In genomic region chr15:76342382-76343201, GRCh38 we compare ENCODE assay signal across 11 cellular contexts. TPM values are rescaled to one million over a fixed set of nuclear protein-coding genes. Genes with fewer than 3 reads are reported as not detected.
DNase-seq lines count a peak whose midpoint lies in the region; ATAC-seq, FAIRE-seq and TF ChIP-seq lines count a peak whose summit lies in the region.
"Had no signal": no experiment of that assay in that cellular context is flagged by ENCODE, and none has a peak within 500 bp of the region (broad histone marks: within the 10 kb centered on the region; RNA-seq: fewer than 3 reads in every experiment).

No MANE protein-coding gene starts in this region.

- peaks cover 82% of the 10 kb centered on the region for H3K27me3 Mint-ChIP-seq in type B pancreatic cell

- H4K20me1 ChIP-seq in GM12878 (ENCODE audit: control insufficient read depth, insufficient read depth), result no peaks in the 10 kb centered on the region

- POLR2A ChIA-PET in GM12878 (lab: Charles Lee), result no interaction called here

- no peaks in the 10 kb centered on the region for H3K27me3 ChIP-seq in right cardiac atrium (ENCODE audit: control insufficient read depth, insufficient read depth)
- H3K27me3 ChIP-seq in GM12878 (replicated peaks in 1 of 2; ENCODE audit: control insufficient read depth in 2 of 2, insufficient read depth in 2 of 2, low read length in 1 of 2), result peaks cover 31 to 44% of the 10 kb centered on the region in 2 experiments

- H3K9ac ChIP-seq in GM12878 (ENCODE audit: control insufficient read depth, insufficient read depth, low read length), result no peak overlapping the region

- ATAC-seq in right cardiac atrium (no peak), left cardiac atrium (no peak), GM12878 (no peak), mucosa of descending colon (peak; percentile 2), HG03565 (IDR thresholded peaks at IDR 0.05; ENCODE audit: unreplicated experiment) (no peak)

- H3K79me2 ChIP-seq in GM12878 (ENCODE audit: control insufficient read depth, insufficient read depth, low read length), result no peaks in the 10 kb centered on the region; the same call in 1 of the 2 replicates

- WGBS in right cardiac atrium, result 4% methylated on average over 87 of the region's 87 CpGs
- WGBS in GM12878 (ENCODE audit: insufficient coverage, insufficient replicate concordance, low lambda C conversion rate, missing lambda C conversion rate), result 80% methylated on average over 72 of the region's 87 CpGs

- in situ Hi-C loops in GM12878 (cut with MboI), result no loop called here

- peak overlapping the region; percentile 13; the same call in 1 of the 2 replicates for H3K4me2 ChIP-seq in GM12878 (ENCODE audit: control insufficient read depth, insufficient read depth)

- no peaks in the 10 kb centered on the region for H3K9me3 Mint-ChIP-seq in type B pancreatic cell

- FAIRE-seq in GM12878 (lab: Jason Lieb, UNC), result no peak

- CTCF ChIA-PET in GM12878 (lab: Yijun Ruan, JAX), result no interaction called here

- SMC1A ChIA-PET in GM12878 (lab: Charles Lee; ENCODE audit: uncharacterized antibody, unreplicated experiment), result no interaction called here

- TF ChIP-seq RAD21 in GM12878 (IDR thresholded peaks at IDR 0.05; ENCODE audit: insufficient read depth, low read depth, low read length), result no peak

- TF ChIP-seq POLR2A in GM12878 (IDR thresholded peaks at IDR 0.05; ENCODE audit: low read depth, low read length), result no peak

- no peak for TF ChIP-seq CTCF in GM12878 (IDR thresholded peaks at IDR 0.05 in 2 of 3, conservative IDR thresholded peaks at IDR 0.05 in 1 of 3; ENCODE audit: control insufficient read depth in 2 of 3, extremely low read depth in 1 of 3, insufficient read depth in 1 of 3, low read depth in 3 of 3, low read length in 3 of 3)
- no peak for TF ChIP-seq CTCF in mucosa of descending colon (IDR thresholded peaks at IDR 0.05)
- no peak for TF ChIP-seq CTCF in type B pancreatic cell (conservative IDR thresholded peaks at IDR 0.05)

- no peak for DNase-seq in right cardiac atrium
- DNase-seq in left cardiac atrium, result no peak
- no peak for DNase-seq in GM12878 (ENCODE audit: low read depth, low spot score)
- peak in 2 of 3 donors; percentile 47 to 76 for DNase-seq in mucosa of descending colon
- no peak for DNase-seq in type B pancreatic cell (ENCODE audit: extremely low spot score, unreplicated experiment)
- no peak for DNase-seq in NCI-H1092 (lab: John Stamatoyannopoulos, UW)
- no peak for DNase-seq in NCI-H510A treated with DMSO at 0.1 percent for 48 hours (lab: John Stamatoyannopoulos, UW)
- DNase-seq: activated naive CD4-positive, alpha-beta T cell treated with anti-CD3 and anti-CD28 coated beads, Interleukin-2, amount 50 U/mL, for 16 hours; COR-L47 had no signal

- H3K4me1 Mint-ChIP-seq in type B pancreatic cell (ENCODE audit: unreplicated experiment), result peaks cover 18% of the 10 kb centered on the region

- H3K4me1 ChIP-seq in right cardiac atrium (ENCODE audit: control insufficient read depth, insufficient read depth, low read length) (peaks cover 8% of the 10 kb centered on the region), GM12878 (ENCODE audit: control insufficient read depth, insufficient read depth, low read length) (peaks cover 30% of the 10 kb centered on the region), mucosa of descending colon (ENCODE audit: low read depth) (peaks cover 42% of the 10 kb centered on the region)

- H3K4me3 Mint-ChIP-seq in type B pancreatic cell, result peak overlapping the region; percentile 85

- H2AFZ ChIP-seq in GM12878 (ENCODE audit: control insufficient read depth, low read depth, low read length), result no peak overlapping the region

- H3K36me3 Mint-ChIP-seq in type B pancreatic cell, result peaks cover 3% of the 10 kb centered on the region

- H3K36me3 ChIP-seq in GM12878 (ENCODE audit: control insufficient read depth in 2 of 2, insufficient read depth in 2 of 2, low read length in 1 of 2), result no peaks in the 10 kb centered on the region
- no peaks in the 10 kb centered on the region for H3K36me3 ChIP-seq in mucosa of descending colon (ENCODE audit: low read depth)
- H3K36me3 ChIP-seq: upper lobe of left lung had no signal

- TF ChIP-seq EP300 in GM12878 (IDR thresholded peaks at IDR 0.05; ENCODE audit: borderline replicate concordance in 1 of 2, control insufficient read depth in 1 of 2, low read depth in 2 of 2, low read length in 2 of 2), result no peak

- H3K4me3 ChIP-seq in right cardiac atrium (ENCODE audit: low read length), result peak overlapping the region; percentile 18
- no peak overlapping the region for H3K4me3 ChIP-seq in GM12878
- no peak overlapping the region for H3K4me3 ChIP-seq in mucosa of descending colon

- intact Hi-C loops in right cardiac atrium (cut with DNase I) (no loop called here), left cardiac atrium (cut with DNase I) (no loop called here), GM12878 (cut with micrococcal nuclease; ENCODE audit: unreplicated experiment) (no loop called here), mucosa of descending colon (cut with DNase I, micrococcal nuclease) (no loop called here)

- peak overlapping the region; percentile 69 for H3K27ac Mint-ChIP-seq in type B pancreatic cell

- RAD21 ChIA-PET in GM12878 (lab: Charles Lee; ENCODE audit: unreplicated experiment), result no interaction called here

- no peaks in the 10 kb centered on the region for H3K9me3 ChIP-seq in right cardiac atrium (ENCODE audit: control insufficient read depth, low read length)
- no peaks in the 10 kb centered on the region; the same call in 1 of the 3 replicates for H3K9me3 ChIP-seq in GM12878 (replicated peaks; ENCODE audit: control insufficient read depth, insufficient read depth, low read length)
- H3K9me3 ChIP-seq in mucosa of descending colon, result no peaks in the 10 kb centered on the region

- no TSS peak for BruUV-seq in GM12878 (replicated peaks; lab: Mats Ljungman, UMichigan)

- no peak overlapping the region for H3K27ac ChIP-seq in right cardiac atrium (ENCODE audit: low read length)
- no peak overlapping the region for H3K27ac ChIP-seq in GM12878 (ENCODE audit: control insufficient read depth, insufficient read depth)
- H3K27ac ChIP-seq: upper lobe of left lung had no signal

TF ChIP-seq in GM12878, 131 proteins besides CTCF, POLR2A, EP300 and RAD21:
- TF ChIP-seq ZNF207 (IDR thresholded peaks at IDR 0.05; ENCODE audit: borderline replicate concordance) (no peak), SUZ12 (IDR thresholded peaks at IDR 0.05; ENCODE audit: unreplicated experiment) (peak; percentile 47)

RNA-seq across cellular contexts. Expression of gene ISL2, which starts 6.0 kb away (rescaled TPM):
- total RNA-seq in right cardiac atrium (not detected), left cardiac atrium (not detected), GM12878 (2014; rRNA removed) (0.11 TPM in 1 of 2 replicates, not detected in the other), GM12878 (2014; rRNA removed; fragmentation: Illumina TruSeq; extraction: Trizol) (not detected in 2 replicates), GM12878 (2021) (0.26 TPM in 1 of 2 replicates, not detected in the other), mucosa of descending colon (1 to 10 TPM in 1 of 3 donors, under 1 TPM in 2; 0.51 to 2.1 (median 0.87) TPM), type B pancreatic cell (ENCODE audit: low replicate concordance) (1.2 and 4.5 TPM in 2 replicates)
- polyA plus RNA-seq in right cardiac atrium (0.05 TPM), GM12878 (2011; rRNA removed) (0.06 and 0.08 TPM in 2 replicates), GM12878 (2014; fragmentation: Illumina TruSeq; extraction: Trizol) (not detected in 2 replicates), GM12878 (2014; fragmentation: Nextera tagmentation; extraction: Ambion mirVana) (not detected), GM12878 (2014; rRNA removed) (0.05 TPM in 1 of 2 replicates, not detected in the other), GM12878 (2016; fragmentation: Nextera tagmentation; extraction: Ambion mirVana) (not detected)
- total RNA-seq in GM12878 (2013; cell fraction: nucleolus; rRNA removed), result 0.29 TPM in 1 of 2 replicates, not detected in the other
- polyA plus RNA-seq in GM12878 (2011; ENCODE audit: low read depth), result 0.91 TPM
- 0.18 and 0.30 TPM in 2 replicates for polyA plus RNA-seq in GM12878 (2011; cell fraction: cytosol; rRNA removed)
- polyA plus RNA-seq in GM12878 (2011; cell fraction: nucleus; rRNA removed), result 1.6 and 1.7 TPM in 2 replicates
- polyA plus RNA-seq in GM12878 (2012), result 1.4 and 2.3 TPM in 2 replicates
- 0.15 TPM in 1 of 2 replicates, not detected in the other for polyA minus RNA-seq in GM12878 (2011; rRNA and poly(A)+ RNA removed)
- polyA minus RNA-seq in GM12878 (2011; cell fraction: cytosol; rRNA and poly(A)+ RNA removed), result 1.7 TPM in 1 of 2 replicates, not detected in the other
- polyA minus RNA-seq in GM12878 (2011; cell fraction: nucleus; rRNA and poly(A)+ RNA removed), result not detected in 2 replicates

RNA-seq across cellular contexts. Expression of gene ETFA, which starts 31.3 kb away (rescaled TPM):
- total RNA-seq in right cardiac atrium (100 to 1,000 TPM; 248 to 283 (median 250) TPM), left cardiac atrium (100 to 1,000 TPM; 265 to 268 TPM), GM12878 (2014; rRNA removed) (129 and 135 TPM in 2 replicates), GM12878 (2014; rRNA removed; fragmentation: Illumina TruSeq; extraction: Trizol) (156 and 159 TPM in 2 replicates), GM12878 (2021) (149 and 172 TPM in 2 replicates), mucosa of descending colon (100 to 1,000 TPM; 172 to 286 (median 213) TPM), type B pancreatic cell (ENCODE audit: low replicate concordance) (135 and 149 TPM in 2 replicates)
- polyA plus RNA-seq in right cardiac atrium (264 TPM), GM12878 (2011; rRNA removed) (331 and 404 TPM in 2 replicates), GM12878 (2014; fragmentation: Illumina TruSeq; extraction: Trizol) (166 and 192 TPM in 2 replicates), GM12878 (2014; fragmentation: Nextera tagmentation; extraction: Ambion mirVana) (100 to 1,000 TPM; 114 to 124 TPM), GM12878 (2014; rRNA removed) (136 and 148 TPM in 2 replicates), GM12878 (2016; fragmentation: Nextera tagmentation; extraction: Ambion mirVana) (100 to 1,000 TPM; 290 to 320 TPM)
- 212 and 216 TPM in 2 replicates for total RNA-seq in GM12878 (2013; cell fraction: nucleolus; rRNA removed)
- 156 TPM for polyA plus RNA-seq in GM12878 (2011; ENCODE audit: low read depth)
- 181 and 197 TPM in 2 replicates for polyA plus RNA-seq in GM12878 (2011; cell fraction: cytosol; rRNA removed)
- polyA plus RNA-seq in GM12878 (2011; cell fraction: nucleus; rRNA removed), result 100 and 118 TPM in 2 replicates
- polyA plus RNA-seq in GM12878 (2012), result 172 and 177 TPM in 2 replicates
- 154 and 211 TPM in 2 replicates for polyA minus RNA-seq in GM12878 (2011; rRNA and poly(A)+ RNA removed)
- polyA minus RNA-seq in GM12878 (2011; cell fraction: cytosol; rRNA and poly(A)+ RNA removed), result 45.7 and 54.7 TPM in 2 replicates
- polyA minus RNA-seq in GM12878 (2011; cell fraction: nucleus; rRNA and poly(A)+ RNA removed), result 43.0 and 54.1 TPM in 2 replicates

Comparison
In these comparisons a context has a peak if more than half of its experiments do, and no peak if none do; other contexts are left out.
1. DNase-seq: peak in mucosa of descending colon (2 of 3); none in right cardiac atrium (0 of 3), left cardiac atrium (single experiment), GM12878 (single experiment), type B pancreatic cell (single experiment), NCI-H1092 (single experiment) and NCI-H510A treated with DMSO at 0.1 percent for 48 hours (single experiment).